Comparison of ENCODE assay signal across 1 cellular context in genomic region chr11:125164422-125165110, GRCh38.
A peak's percentile ranks its signal among the peaks of the same experiment; 100 is the strongest.
TF ChIP-seq lines count a peak whose summit lies in the region.

A gene with protein sequence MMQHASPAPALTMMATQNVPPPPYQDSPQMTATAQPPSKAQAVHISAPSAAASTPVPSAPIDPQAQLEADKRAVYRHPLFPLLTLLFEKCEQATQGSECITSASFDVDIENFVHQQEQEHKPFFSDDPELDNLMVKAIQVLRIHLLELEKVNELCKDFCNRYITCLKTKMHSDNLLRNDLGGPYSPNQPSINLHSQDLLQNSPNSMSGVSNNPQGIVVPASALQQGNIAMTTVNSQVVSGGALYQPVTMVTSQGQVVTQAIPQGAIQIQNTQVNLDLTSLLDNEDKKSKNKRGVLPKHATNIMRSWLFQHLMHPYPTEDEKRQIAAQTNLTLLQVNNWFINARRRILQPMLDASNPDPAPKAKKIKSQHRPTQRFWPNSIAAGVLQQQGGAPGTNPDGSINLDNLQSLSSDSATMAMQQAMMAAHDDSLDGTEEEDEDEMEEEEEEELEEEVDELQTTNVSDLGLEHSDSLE (plus strand): TSS chr11:125164751. CDS start chr11:125351306, 186,555 bp downstream.

TF ChIP-seq in HEK293, 187 proteins besides CTCF, POLR2A, EP300 and RAD21 (continued from another document):
- TF ChIP-seq SCRT2 (tag by site-specific recombination; IDR thresholded peaks at IDR 0.05) (no peak), KLF9 (tag by site-specific recombination; IDR thresholded peaks at IDR 0.05; ENCODE audit: low read depth) (0 out of 2 replicates have a peak, but pooled peaks have one; percentile 26), MEIS1 (CRISPR knock-in tag; IDR thresholded peaks at IDR 0.05; ENCODE audit: borderline replicate concordance) (no peak), ZNF548 (tag by site-specific recombination; IDR thresholded peaks at IDR 0.05) (no peak), ZNF561 (tag by site-specific recombination; IDR thresholded peaks at IDR 0.05; ENCODE audit: borderline replicate concordance) (no peak), ZBTB8A (tag by site-specific recombination; IDR thresholded peaks at IDR 0.05) (0 out of 2 replicates have a peak, but pooled peaks have one; percentile 9), KLF10 (tag by site-specific recombination; IDR thresholded peaks at IDR 0.05) (no peak), ZNF324 (tag by site-specific recombination; IDR thresholded peaks at IDR 0.05) (no peak), ZNF501 (tag by site-specific recombination; IDR thresholded peaks at IDR 0.05) (no peak), ZNF433 (tag by site-specific recombination; IDR thresholded peaks at IDR 0.05; ENCODE audit: low read depth) (no peak), OSR2 (tag by site-specific recombination; IDR thresholded peaks at IDR 0.05) (no peak), ZNF292 (tag by site-specific recombination; IDR thresholded peaks at IDR 0.05; ENCODE audit: borderline replicate concordance, low read depth) (no peak), ZNF670 (tag by site-specific recombination; IDR thresholded peaks at IDR 0.05; ENCODE audit: low read depth) (no peak), ZNF174 (tag by site-specific recombination; IDR thresholded peaks at IDR 0.05) (no peak), ZNF660 (tag by site-specific recombination; IDR thresholded peaks at IDR 0.05) (0 out of 2 replicates have a peak, but pooled peaks have one; percentile 25), ZFP3 (tag by site-specific recombination; IDR thresholded peaks at IDR 0.05; ENCODE audit: low read depth) (no peak), OVOL3 (tag by site-specific recombination; IDR thresholded peaks at IDR 0.05) (no peak), ZNF311 (tag by site-specific recombination; IDR thresholded peaks at IDR 0.05; ENCODE audit: borderline replicate concordance) (no peak), ZBTB6 (tag by site-specific recombination; IDR thresholded peaks at IDR 0.05) (no peak), ZNF37A (tag by site-specific recombination; IDR thresholded peaks at IDR 0.05) (no peak), ZNF157 (tag by site-specific recombination; IDR thresholded peaks at IDR 0.05) (no peak), ZNF16 (tag by site-specific recombination; IDR thresholded peaks at IDR 0.05; ENCODE audit: low read depth) (no peak), ZNF404 (tag by site-specific recombination; IDR thresholded peaks at IDR 0.05) (no peak), ZNF398 (tag by site-specific recombination; IDR thresholded peaks at IDR 0.05) (peak; percentile 93), ZNF596 (tag by site-specific recombination; IDR thresholded peaks at IDR 0.05) (no peak), ZNF747 (tag by site-specific recombination; IDR thresholded peaks at IDR 0.05) (no peak), ZNF843 (tag by site-specific recombination; IDR thresholded peaks at IDR 0.05) (no peak), ZNF544 (tag by site-specific recombination; IDR thresholded peaks at IDR 0.05) (no peak), YY1 (tag by site-specific recombination; IDR thresholded peaks at IDR 0.05) (no peak), ZBTB10 (tag by site-specific recombination; IDR thresholded peaks at IDR 0.05) (no peak), PRDM10 (tag by site-specific recombination; IDR thresholded peaks at IDR 0.05) (no peak), ZSCAN30 (tag by site-specific recombination; IDR thresholded peaks at IDR 0.05) (no peak), ZNF10 (tag by site-specific recombination; IDR thresholded peaks at IDR 0.05) (no peak), ZXDB (tag by site-specific recombination; IDR thresholded peaks at IDR 0.05) (no peak), TCF7L2 (IDR thresholded peaks at IDR 0.05; ENCODE audit: borderline replicate concordance, low read depth, low read length) (no peak)
- TF ChIP-seq, protein P1, sequence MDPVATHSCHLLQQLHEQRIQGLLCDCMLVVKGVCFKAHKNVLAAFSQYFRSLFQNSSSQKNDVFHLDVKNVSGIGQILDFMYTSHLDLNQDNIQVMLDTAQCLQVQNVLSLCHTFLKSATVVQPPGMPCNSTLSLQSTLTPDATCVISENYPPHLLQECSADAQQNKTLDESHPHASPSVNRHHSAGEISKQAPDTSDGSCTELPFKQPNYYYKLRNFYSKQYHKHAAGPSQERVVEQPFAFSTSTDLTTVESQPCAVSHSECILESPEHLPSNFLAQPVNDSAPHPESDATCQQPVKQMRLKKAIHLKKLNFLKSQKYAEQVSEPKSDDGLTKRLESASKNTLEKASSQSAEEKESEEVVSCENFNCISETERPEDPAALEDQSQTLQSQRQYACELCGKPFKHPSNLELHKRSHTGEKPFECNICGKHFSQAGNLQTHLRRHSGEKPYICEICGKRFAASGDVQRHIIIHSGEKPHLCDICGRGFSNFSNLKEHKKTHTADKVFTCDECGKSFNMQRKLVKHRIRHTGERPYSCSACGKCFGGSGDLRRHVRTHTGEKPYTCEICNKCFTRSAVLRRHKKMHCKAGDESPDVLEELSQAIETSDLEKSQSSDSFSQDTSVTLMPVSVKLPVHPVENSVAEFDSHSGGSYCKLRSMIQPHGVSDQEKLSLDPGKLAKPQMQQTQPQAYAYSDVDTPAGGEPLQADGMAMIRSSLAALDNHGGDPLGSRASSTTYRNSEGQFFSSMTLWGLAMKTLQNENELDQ (tag by site-specific recombination; IDR thresholded peaks at IDR 0.05; ENCODE audit: low read depth), result no peak
TF ChIP-seq in HEK293: peak in this region for 22.
